ENCODE assay signal across 16 cellular contexts in genomic region chr9:81574399-81574798, GRCh38.
DNase-seq lines count a peak whose midpoint lies in the region; ATAC-seq and TF ChIP-seq lines count a peak whose summit lies in the region.
"Had no signal": no experiment of that assay in that cellular context is flagged by ENCODE, and none has a peak within 500 bp of the region (broad histone marks: within the 10 kb centered on the region; RNA-seq: fewer than 3 reads in every experiment).

No MANE protein-coding gene starts in this region.

- H3K9me3 Mint-ChIP-seq in T-helper 2 cell treated with Interferon-gamma antibody and Interleukin-4, amounts not matched to agents 5 μg/mL and 100 μg/mL, for 36 hours = no peaks in the 10 kb centered on the region
- H3K9me3 Mint-ChIP-seq: central memory CD8-positive, alpha-beta T cell had no signal

- no peak for ATAC-seq in HG02973 (IDR thresholded peaks at IDR 0.05; ENCODE audit: unreplicated experiment)
- ATAC-seq: left lobe of liver had no signal

- H3K27me3 Mint-ChIP-seq in T-helper 2 cell treated with Interferon-gamma antibody and Interleukin-4, amounts not matched to agents 5 μg/mL and 100 μg/mL, for 36 hours (ENCODE audit: low read depth) = no peaks in the 10 kb centered on the region
- H3K27me3 Mint-ChIP-seq: CD4-positive, CD25-positive, alpha-beta regulatory T cell; central memory CD8-positive, alpha-beta T cell had no signal

- H3K36me3 Mint-ChIP-seq in T-helper 2 cell treated with Interferon-gamma antibody and Interleukin-4, amounts not matched to agents 5 μg/mL and 100 μg/mL, for 36 hours (ENCODE audit: low read depth) = no peaks in the 10 kb centered on the region
- H3K36me3 Mint-ChIP-seq: activated naive CD8-positive, alpha-beta T cell; CD4-positive, CD25-positive, alpha-beta regulatory T cell had no signal

- H3K4me1 Mint-ChIP-seq in T-helper 2 cell treated with Interferon-gamma antibody and Interleukin-4, amounts not matched to agents 5 μg/mL and 100 μg/mL, for 36 hours (ENCODE audit: low read depth) = no peaks in the 10 kb centered on the region
- H3K4me1 Mint-ChIP-seq: CD4-positive, CD25-positive, alpha-beta regulatory T cell; central memory CD8-positive, alpha-beta T cell had no signal

- H3K36me3 ChIP-seq in fibroblast of lung (ENCODE audit: control insufficient read depth, insufficient read depth, low read length) = no peaks in the 10 kb centered on the region
- H3K36me3 ChIP-seq: prostate gland had no signal

- no peak overlapping the region for H3K4me2 ChIP-seq in fibroblast of lung (ENCODE audit: extremely low read depth, insufficient read depth, low read length)
- H3K4me2 ChIP-seq: hepatocyte had no signal

- no peaks in the 10 kb centered on the region for H3K4me1 ChIP-seq in fibroblast of lung (ENCODE audit: control insufficient read depth, extremely low read depth, insufficient read depth, low read length)
- H3K4me1 ChIP-seq: prostate gland had no signal

- no peak overlapping the region for H3K9ac ChIP-seq in fibroblast of lung (ENCODE audit: insufficient read depth, low read length)

- H3K79me2 ChIP-seq in fibroblast of lung (ENCODE audit: control insufficient read depth, insufficient read depth, low read length) = no peaks in the 10 kb centered on the region
- H3K79me2 ChIP-seq: hepatocyte had no signal

- no peak overlapping the region for H3K4me3 Mint-ChIP-seq in T-helper 2 cell treated with Interferon-gamma antibody and Interleukin-4, amounts not matched to agents 5 μg/mL and 100 μg/mL, for 36 hours
- H3K4me3 Mint-ChIP-seq: activated naive CD8-positive, alpha-beta T cell; CD4-positive, CD25-positive, alpha-beta regulatory T cell; central memory CD8-positive, alpha-beta T cell had no signal

- no peaks in the 10 kb centered on the region for H4K20me1 ChIP-seq in fibroblast of lung (ENCODE audit: control insufficient read depth, extremely low read depth, insufficient read depth, low read length)

- H3K4me3 ChIP-seq in fibroblast of lung (replicated peaks in 1 of 4; ENCODE audit: control extremely low read depth in 1 of 4, insufficient read depth in 1 of 4, low read depth in 3 of 4, low read length in 4 of 4) = no peak overlapping the region
- H3K4me3 ChIP-seq: hepatocyte, prostate gland had no signal

- DNase-seq in ELR (ENCODE audit: low read depth) = peak; percentile 55
- peak; percentile 81 for DNase-seq in RPMI7951 (ENCODE audit: low read depth)
- peak; percentile 24 to 90 for DNase-seq in fibroblast of lung (ENCODE audit: low read depth in 2 of 2)
- DNase-seq in non-pigmented ciliary epithelial cell (ENCODE audit: low read depth) = peak; percentile 41
- no peak for DNase-seq in T-helper 2 cell treated with Interferon-gamma antibody and Interleukin-4, amounts not matched to agents 5 μg/mL and 100 μg/mL, for 36 hours (ENCODE audit: low spot score)
- no peak for DNase-seq in superior temporal gyrus (ENCODE audit: extremely low spot score)
- no peak for DNase-seq in GM19238 (ENCODE audit: insufficient read length, low spot score)
- DNase-seq: CD4-positive, CD25-positive, alpha-beta regulatory T cell; NCI-H2029 treated with DMSO at 0.1 percent for 48 hours had no signal

- no peak for TF ChIP-seq CTCF in fibroblast of lung (conservative IDR thresholded peaks at IDR 0.05 in 1 of 2, IDR thresholded peaks at IDR 0.05 in 1 of 2; ENCODE audit: low read depth in 1 of 2, low read length in 2 of 2)

- H3K27me3 ChIP-seq in fibroblast of lung (ENCODE audit: control insufficient read depth, insufficient read depth, low read length) = no peaks in the 10 kb centered on the region
- H3K27me3 ChIP-seq: hepatocyte had no signal

- H2AFZ ChIP-seq in fibroblast of lung (ENCODE audit: low read length) = no peak overlapping the region
- H2AFZ ChIP-seq: hepatocyte had no signal

- no peaks in the 10 kb centered on the region for H3K9me3 ChIP-seq in fibroblast of lung (ENCODE audit: control insufficient read depth, insufficient read depth, low read depth, low read length)
- H3K9me3 ChIP-seq: prostate gland had no signal

- H3K27ac ChIP-seq in fibroblast of lung (ENCODE audit: insufficient read depth, low read length) = no peak overlapping the region
- H3K27ac ChIP-seq: hepatocyte, prostate gland, RWPE1 had no signal

- H3K27ac Mint-ChIP-seq in T-helper 2 cell treated with Interferon-gamma antibody and Interleukin-4, amounts not matched to agents 5 μg/mL and 100 μg/mL, for 36 hours = no peak overlapping the region
- H3K27ac Mint-ChIP-seq: activated naive CD8-positive, alpha-beta T cell; CD4-positive, CD25-positive, alpha-beta regulatory T cell had no signal

Comparison
In these comparisons a context has a peak if more than half of its experiments do, and no peak if none do; other contexts are left out.
1. DNase-seq: peak in ELR (single experiment), RPMI7951 (single experiment), fibroblast of lung (2 of 2) and non-pigmented ciliary epithelial cell (single experiment); none in T-helper 2 cell treated with Interferon-gamma antibody and Interleukin-4, amounts not matched to agents 5 μg/mL and 100 μg/mL, for 36 hours (single experiment), superior temporal gyrus (single experiment) and GM19238 (single experiment).